In genomic region chr2:185137700-185138099, GRCh38 we compare ENCODE assay signal across 16 cellular contexts.
DNase-seq lines count a peak whose midpoint lies in the region; ATAC-seq and TF ChIP-seq lines count a peak whose summit lies in the region.
"Had no signal": no experiment of that assay in that cellular context is flagged by ENCODE, and none has a peak within 500 bp of the region (broad histone marks: within the 10 kb centered on the region; RNA-seq: fewer than 3 reads in every experiment).

No MANE protein-coding gene starts in this region.

- no peak overlapping the region for H3K4me2 ChIP-seq in GM23338

- peaks cover 6% of the 10 kb centered on the region; the same call in 1 of the 3 replicates for H3K36me3 Mint-ChIP-seq in GM23338 (ENCODE audit: low read depth)
- H3K36me3 Mint-ChIP-seq: CD4-positive, CD25-positive, alpha-beta regulatory T cell; CD8-positive, alpha-beta memory T cell had no signal

- in situ Hi-C loops in G401 (cut with HindIII; ENCODE audit: low sequenced_read_pairs) = no loop called here

- no peaks in the 10 kb centered on the region for H3K36me3 ChIP-seq in GM23338 (ENCODE audit: insufficient read depth)
- H3K36me3 ChIP-seq: BE2C, HAP-1 had no signal

- H3K27me3 ChIP-seq in GM23338 (ENCODE audit: insufficient read depth) = no peaks in the 10 kb centered on the region
- H3K27me3 ChIP-seq: BE2C had no signal

- H3K4me3 Mint-ChIP-seq in GM23338 = no peak overlapping the region
- H3K4me3 Mint-ChIP-seq: CD4-positive, CD25-positive, alpha-beta regulatory T cell; CD8-positive, alpha-beta memory T cell had no signal

- H3K27me3 Mint-ChIP-seq in GM23338 (ENCODE audit: insufficient read depth, low read depth, poor library complexity) = peaks cover 2% of the 10 kb centered on the region
- H3K27me3 Mint-ChIP-seq: CD4-positive, CD25-positive, alpha-beta regulatory T cell; CD8-positive, alpha-beta memory T cell had no signal

- H2AFZ ChIP-seq in GM23338 = no peak overlapping the region

- no peak for TF ChIP-seq CTCF in GM23338 (conservative IDR thresholded peaks at IDR 0.05; ENCODE audit: low read depth in 2 of 2)

- DNase-seq in NCI-H1436 (lab: John Stamatoyannopoulos, UW) (peak; percentile 13), NCI-H1436 treated with DMSO at 0.1 percent for 48 hours (lab: John Stamatoyannopoulos, UW) (no peak), G401 (ENCODE audit: low spot score) (peak; percentile 32), NCI-H1105 treated with DMSO at 0.1 percent for 48 hours (lab: John Stamatoyannopoulos, UW) (peak; percentile 54), caudate nucleus (lab: John Stamatoyannopoulos, UW) (peak in 4 of 61 donors; percentile 5 to 68 (median 18)), GM23338 (ENCODE audit: low spot score) (no peak), Ammon's horn (ENCODE audit: low spot score) (no peak)
- no peak for DNase-seq in activated CD4-positive, alpha-beta T cell treated with anti-CD3 and anti-CD28 coated beads, Interleukin-2, amount 50 U/mL, for 4 hours
- DNase-seq: BE2C; CD4-positive, CD25-positive, alpha-beta regulatory T cell; CD8-positive, alpha-beta memory T cell; COR-L47; DMS 273 treated with DMSO at 0.1 percent for 48 hours; DMS79 treated with DMSO at 0.1 percent for 48 hours had no signal

- no peaks in the 10 kb centered on the region for H3K79me2 ChIP-seq in GM23338 (replicated peaks; ENCODE audit: insufficient read depth)

- H3K27ac Mint-ChIP-seq in GM23338 = no peak overlapping the region
- H3K27ac Mint-ChIP-seq: CD4-positive, CD25-positive, alpha-beta regulatory T cell; CD8-positive, alpha-beta memory T cell had no signal

- H3K27ac ChIP-seq in caudate nucleus (ENCODE audit: low read depth, low read length) (peak overlapping the region; percentile 62), GM23338 (ENCODE audit: low read depth) (no peak overlapping the region)

- H3F3A ChIP-seq in GM23338 (replicated peaks; ENCODE audit: low read depth) = no peaks in the 10 kb centered on the region

- no peak overlapping the region for H3K4me3 ChIP-seq in GM23338
- H3K4me3 ChIP-seq: GM12878, HAP-1 had no signal

- H3K9me3 Mint-ChIP-seq in GM23338 = peaks cover 7% of the 10 kb centered on the region; the same call in 2 of the 3 replicates

- H3K9me2 ChIP-seq in GM23338 (ENCODE audit: insufficient read depth) = peaks cover 6% of the 10 kb centered on the region; the same call in 1 of the 2 replicates

- H3K4me1 Mint-ChIP-seq in GM23338 = peaks cover 5% of the 10 kb centered on the region; the same call in 2 of the 3 replicates
- H3K4me1 Mint-ChIP-seq: CD4-positive, CD25-positive, alpha-beta regulatory T cell; CD8-positive, alpha-beta memory T cell had no signal

- H4K20me1 ChIP-seq in GM23338 (replicated peaks; ENCODE audit: insufficient read depth) = no peaks in the 10 kb centered on the region

- no peaks in the 10 kb centered on the region for H3K4me1 ChIP-seq in GM23338 (ENCODE audit: insufficient read depth)
- H3K4me1 ChIP-seq: BE2C had no signal

- ATAC-seq in GM23338 = no peak
- ATAC-seq: GM12878 had no signal

TF ChIP-seq in GM23338, 12 proteins besides CTCF, POLR2A, EP300 and RAD21 (continues in another document):
- TF ChIP-seq ZNF114 (CRISPR knock-in tag; IDR thresholded peaks at IDR 0.05) = no peak
- TF ChIP-seq REST (IDR thresholded peaks at IDR 0.05; ENCODE audit: unreplicated experiment) = no peak
- no peak for TF ChIP-seq EZH2phosphoT487 (IDR thresholded peaks at IDR 0.05; ENCODE audit: unreplicated experiment)
- no peak for TF ChIP-seq POLR2AphosphoS5 (IDR thresholded peaks at IDR 0.05; ENCODE audit: low read depth)
- no peak for TF ChIP-seq ZNF331 (CRISPR knock-in tag; IDR thresholded peaks at IDR 0.05; ENCODE audit: low read depth)
- no peak for TF ChIP-seq NANOG (IDR thresholded peaks at IDR 0.05; ENCODE audit: borderline replicate concordance)
- no peak for TF ChIP-seq JUNB (IDR thresholded peaks at IDR 0.05; ENCODE audit: unreplicated experiment)
- no peak for TF ChIP-seq CREB1 (CRISPR knock-in tag; IDR thresholded peaks at IDR 0.05; ENCODE audit: low read depth)
- TF ChIP-seq ZNF462 (CRISPR knock-in tag; IDR thresholded peaks at IDR 0.05) = no peak

Comparison
In these comparisons a context has a peak if more than half of its experiments do, and no peak if none do; other contexts are left out.
1. DNase-seq: peak in NCI-H1436 (single experiment), G401 (single experiment) and NCI-H1105 treated with DMSO at 0.1 percent for 48 hours (single experiment); none in NCI-H1436 treated with DMSO at 0.1 percent for 48 hours (single experiment), GM23338 (single experiment), Ammon's horn (single experiment) and activated CD4-positive, alpha-beta T cell treated with anti-CD3 and anti-CD28 coated beads, Interleukin-2, amount 50 U/mL, for 4 hours (0 of 2).